Comparison of ENCODE assay signal across 8 cellular contexts in genomic region chr11:73597340-73597955, GRCh38. TPM values are rescaled to one million over a fixed set of nuclear protein-coding genes. Genes with fewer than 3 reads are reported as not detected.
A peak's percentile ranks its signal among the peaks of the same experiment; 100 is the strongest.
DNase-seq lines count a peak whose midpoint lies in the region; ATAC-seq and TF ChIP-seq lines count a peak whose summit lies in the region.

No MANE protein-coding gene starts in this region.

- H3K27ac ChIP-seq in CD4-positive, alpha-beta T cell (ENCODE audit: low read depth, low read length), result peak overlapping the region; percentile 77
- H3K27ac ChIP-seq in HUES48 (ENCODE audit: low read depth, low read length) (peak overlapping the region; percentile 90), breast epithelium (peak overlapping the region; percentile 77 to 87), lower lobe of right lung (peak overlapping the region; percentile 82)

- peak overlapping the region; percentile 70 for H3K9ac ChIP-seq in HUES48 (ENCODE audit: low read depth, low read length)

- CTCF ChIA-PET in CD4-positive, alpha-beta T cell (lab: Charles Lee), result interaction anchor here (0.7 kb wide), 1 partner anchor 163 kb away, joined by 4 read pairs; no protein-coding TSS in a partner anchor

- H3K4me1 ChIP-seq in HUES48 (ENCODE audit: control insufficient read depth, insufficient read depth, low read length) (peaks cover 21% of the 10 kb centered on the region), breast epithelium (no peaks in the 10 kb centered on the region), lower lobe of right lung (peaks cover 20% of the 10 kb centered on the region)

- no peak for TF ChIP-seq CTCF in CD4-positive, alpha-beta T cell (IDR thresholded peaks at IDR 0.05)
- TF ChIP-seq CTCF in breast epithelium (IDR thresholded peaks at IDR 0.05), result no peak
- TF ChIP-seq CTCF in lower lobe of right lung (IDR thresholded peaks at IDR 0.05), result no peak
- no peak for TF ChIP-seq CTCF in type B pancreatic cell (conservative IDR thresholded peaks at IDR 0.05)

- intact Hi-C loops in CD4-positive, alpha-beta T cell (cut with DNase I, micrococcal nuclease), result loop anchor here in 1 of 2 experiments (5.0 to 10.0 kb wide), 4 partner anchors 280 to 1347 kb away; partner anchors contain the start of genes COA4, FCHSD2, PAAF1 and PGM2L1
- intact Hi-C loops in breast epithelium (cut with DNase I; ENCODE audit: low total_unique reads), result no loop called here
- intact Hi-C loops in lower lobe of right lung (cut with DNase I), result no loop called here

- peak overlapping the region; percentile 88 for H3K4me3 ChIP-seq in HUES48 (ENCODE audit: low read depth, low read length)
- peak overlapping the region; percentile 77 to 84 (median 82) for H3K4me3 ChIP-seq in breast epithelium
- H3K4me3 ChIP-seq in lower lobe of right lung, result peak overlapping the region; percentile 86

- H3K36me3 ChIP-seq in HUES48 (ENCODE audit: control insufficient read depth, insufficient read depth, low read length) (no peaks in the 10 kb centered on the region), breast epithelium (no peaks in the 10 kb centered on the region), lower lobe of right lung (no peaks in the 10 kb centered on the region)

- H3K9me3 Mint-ChIP-seq in CD4-positive, alpha-beta T cell, result no peaks in the 10 kb centered on the region
- H3K9me3 Mint-ChIP-seq in type B pancreatic cell, result no peaks in the 10 kb centered on the region

- no peak for ATAC-seq in CD4-positive, alpha-beta T cell (ENCODE audit: poor library complexity)
- ATAC-seq in lower lobe of right lung, result no peak

- POLR2A ChIA-PET in CD4-positive, alpha-beta T cell (lab: Charles Lee), result interaction anchor here (1.2 to 1.5 kb wide), 3 partner anchors 66 to 455 kb away, joined by 3 to 12 read pairs (median 4); partner anchors contain the start of gene FCHSD2

- peaks cover 50% of the 10 kb centered on the region for H3K4me1 Mint-ChIP-seq in CD4-positive, alpha-beta T cell (ENCODE audit: low read depth)
- H3K4me1 Mint-ChIP-seq in type B pancreatic cell (ENCODE audit: unreplicated experiment), result peaks cover 37% of the 10 kb centered on the region

- peak overlapping the region; percentile 95 for H3K4me3 Mint-ChIP-seq in CD4-positive, alpha-beta T cell
- peak overlapping the region; percentile 93 for H3K4me3 Mint-ChIP-seq in type B pancreatic cell

- no peaks in the 10 kb centered on the region for H3K27me3 ChIP-seq in CD4-positive, alpha-beta T cell (ENCODE audit: control insufficient read depth, insufficient read depth, low read length)
- H3K27me3 ChIP-seq in HUES48 (ENCODE audit: control insufficient read depth, insufficient read depth, low read length) (no peaks in the 10 kb centered on the region), breast epithelium (no peaks in the 10 kb centered on the region), lower lobe of right lung (ENCODE audit: low read depth) (no peaks in the 10 kb centered on the region)

- H3K27me3 Mint-ChIP-seq in CD4-positive, alpha-beta T cell, result no peaks in the 10 kb centered on the region
- no peaks in the 10 kb centered on the region for H3K27me3 Mint-ChIP-seq in type B pancreatic cell

- H3K36me3 Mint-ChIP-seq in CD4-positive, alpha-beta T cell (ENCODE audit: low read depth), result peaks cover 8% of the 10 kb centered on the region
- H3K36me3 Mint-ChIP-seq in type B pancreatic cell, result peaks cover 4% of the 10 kb centered on the region

- DNase-seq in CD4-positive, alpha-beta T cell, result no peak
- DNase-seq in breast epithelium (ENCODE audit: low spot score in 2 of 2), result no peak
- no peak for DNase-seq in lower lobe of right lung
- DNase-seq in type B pancreatic cell (ENCODE audit: extremely low spot score, unreplicated experiment), result no peak
- DNase-seq in NCI-H1092 (lab: John Stamatoyannopoulos, UW), result no peak
- DNase-seq in ecto neural progenitor cell (ENCODE audit: low spot score), result no peak
- DNase-seq in NOMO-1 treated with dmso at 0.1 percent for 144 hours (lab: John Stamatoyannopoulos, UW; ENCODE audit: unreplicated experiment), result no peak

- H3K9me3 ChIP-seq in CD4-positive, alpha-beta T cell (ENCODE audit: control insufficient read depth, low read length), result no peaks in the 10 kb centered on the region
- H3K9me3 ChIP-seq in HUES48 (ENCODE audit: control insufficient read depth, insufficient read depth, low read length) (no peaks in the 10 kb centered on the region), breast epithelium (no peaks in the 10 kb centered on the region), lower lobe of right lung (no peaks in the 10 kb centered on the region)

- H3K27ac Mint-ChIP-seq in CD4-positive, alpha-beta T cell, result peak overlapping the region; percentile 97
- H3K27ac Mint-ChIP-seq in type B pancreatic cell, result peak overlapping the region; percentile 92

- no peak for TF ChIP-seq POLR2A in breast epithelium (IDR thresholded peaks at IDR 0.05)

RNA-seq across cellular contexts. Expression of gene FAM168A, which starts 0.5 kb away (rescaled TPM):
- total RNA-seq in CD4-positive, alpha-beta T cell, result 10 to 100 TPM; 17.9 to 19.4 TPM
- total RNA-seq in breast epithelium (10 to 100 TPM; 26.5 to 41.9 (median 28.8) TPM), lower lobe of right lung (31.0 TPM), type B pancreatic cell (ENCODE audit: low replicate concordance) (25.5 and 39.6 TPM in 2 replicates)

RNA-seq across cellular contexts. Expression of gene PLEKHB1, which starts 48.9 kb away (rescaled TPM):
- 10 to 100 TPM; 30.8 to 34.6 TPM for total RNA-seq in CD4-positive, alpha-beta T cell
- total RNA-seq in breast epithelium (10 to 100 TPM in 2 of 3 donors, under 1 TPM in 1; 0.80 to 49.6 (median 17.0) TPM), lower lobe of right lung (35.4 TPM), type B pancreatic cell (ENCODE audit: low replicate concordance) (15.7 and 16.5 TPM in 2 replicates)
